ENCODE assay signal across 1 cellular context in the genomic region with DNA sequence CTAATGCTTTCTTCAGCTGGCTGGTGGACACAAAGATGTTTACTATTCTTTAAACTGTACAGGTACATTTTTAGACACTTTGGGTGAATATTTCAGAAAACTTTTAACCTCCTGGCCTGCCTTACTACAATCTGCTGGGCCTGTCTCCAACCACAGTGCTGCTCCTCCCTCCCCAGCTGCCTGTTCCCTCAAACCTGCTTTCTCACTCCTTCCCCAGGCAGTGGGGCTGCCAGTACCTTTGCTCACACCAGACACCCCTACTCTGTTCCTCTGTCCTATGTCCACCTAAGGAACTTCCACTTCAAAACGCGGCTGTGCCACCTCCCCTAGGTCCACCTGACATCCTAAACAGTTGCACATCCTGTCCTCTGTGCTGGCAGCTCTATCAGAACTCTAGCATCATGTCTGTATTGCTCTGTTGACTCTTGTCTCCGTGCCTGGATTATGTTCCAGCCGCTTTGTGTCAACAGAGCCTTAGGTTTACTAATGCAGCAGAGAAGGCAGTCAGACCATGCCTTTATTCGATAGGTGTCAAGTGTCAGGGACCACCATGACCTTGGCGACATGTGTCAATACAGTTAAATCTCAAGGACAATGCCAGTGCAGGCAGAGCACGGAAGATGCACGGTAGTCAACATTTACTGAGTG.
TF ChIP-seq lines count a peak whose summit lies in the region.

No MANE protein-coding gene starts in this region.

TF ChIP-seq in GM23338, 12 proteins besides CTCF, POLR2A, EP300 and RAD21:
- TF ChIP-seq EZH2phosphoT487 (IDR thresholded peaks at IDR 0.05; ENCODE audit: unreplicated experiment) (no peak), NANOG (IDR thresholded peaks at IDR 0.05; ENCODE audit: borderline replicate concordance) (no peak), EZH2 (IDR thresholded peaks at IDR 0.05; ENCODE audit: low read depth, unreplicated experiment) (no peak), ZNF331 (CRISPR knock-in tag; IDR thresholded peaks at IDR 0.05; ENCODE audit: low read depth) (no peak), ZNF114 (CRISPR knock-in tag; IDR thresholded peaks at IDR 0.05) (no peak)
- TF ChIP-seq, protein P1, sequence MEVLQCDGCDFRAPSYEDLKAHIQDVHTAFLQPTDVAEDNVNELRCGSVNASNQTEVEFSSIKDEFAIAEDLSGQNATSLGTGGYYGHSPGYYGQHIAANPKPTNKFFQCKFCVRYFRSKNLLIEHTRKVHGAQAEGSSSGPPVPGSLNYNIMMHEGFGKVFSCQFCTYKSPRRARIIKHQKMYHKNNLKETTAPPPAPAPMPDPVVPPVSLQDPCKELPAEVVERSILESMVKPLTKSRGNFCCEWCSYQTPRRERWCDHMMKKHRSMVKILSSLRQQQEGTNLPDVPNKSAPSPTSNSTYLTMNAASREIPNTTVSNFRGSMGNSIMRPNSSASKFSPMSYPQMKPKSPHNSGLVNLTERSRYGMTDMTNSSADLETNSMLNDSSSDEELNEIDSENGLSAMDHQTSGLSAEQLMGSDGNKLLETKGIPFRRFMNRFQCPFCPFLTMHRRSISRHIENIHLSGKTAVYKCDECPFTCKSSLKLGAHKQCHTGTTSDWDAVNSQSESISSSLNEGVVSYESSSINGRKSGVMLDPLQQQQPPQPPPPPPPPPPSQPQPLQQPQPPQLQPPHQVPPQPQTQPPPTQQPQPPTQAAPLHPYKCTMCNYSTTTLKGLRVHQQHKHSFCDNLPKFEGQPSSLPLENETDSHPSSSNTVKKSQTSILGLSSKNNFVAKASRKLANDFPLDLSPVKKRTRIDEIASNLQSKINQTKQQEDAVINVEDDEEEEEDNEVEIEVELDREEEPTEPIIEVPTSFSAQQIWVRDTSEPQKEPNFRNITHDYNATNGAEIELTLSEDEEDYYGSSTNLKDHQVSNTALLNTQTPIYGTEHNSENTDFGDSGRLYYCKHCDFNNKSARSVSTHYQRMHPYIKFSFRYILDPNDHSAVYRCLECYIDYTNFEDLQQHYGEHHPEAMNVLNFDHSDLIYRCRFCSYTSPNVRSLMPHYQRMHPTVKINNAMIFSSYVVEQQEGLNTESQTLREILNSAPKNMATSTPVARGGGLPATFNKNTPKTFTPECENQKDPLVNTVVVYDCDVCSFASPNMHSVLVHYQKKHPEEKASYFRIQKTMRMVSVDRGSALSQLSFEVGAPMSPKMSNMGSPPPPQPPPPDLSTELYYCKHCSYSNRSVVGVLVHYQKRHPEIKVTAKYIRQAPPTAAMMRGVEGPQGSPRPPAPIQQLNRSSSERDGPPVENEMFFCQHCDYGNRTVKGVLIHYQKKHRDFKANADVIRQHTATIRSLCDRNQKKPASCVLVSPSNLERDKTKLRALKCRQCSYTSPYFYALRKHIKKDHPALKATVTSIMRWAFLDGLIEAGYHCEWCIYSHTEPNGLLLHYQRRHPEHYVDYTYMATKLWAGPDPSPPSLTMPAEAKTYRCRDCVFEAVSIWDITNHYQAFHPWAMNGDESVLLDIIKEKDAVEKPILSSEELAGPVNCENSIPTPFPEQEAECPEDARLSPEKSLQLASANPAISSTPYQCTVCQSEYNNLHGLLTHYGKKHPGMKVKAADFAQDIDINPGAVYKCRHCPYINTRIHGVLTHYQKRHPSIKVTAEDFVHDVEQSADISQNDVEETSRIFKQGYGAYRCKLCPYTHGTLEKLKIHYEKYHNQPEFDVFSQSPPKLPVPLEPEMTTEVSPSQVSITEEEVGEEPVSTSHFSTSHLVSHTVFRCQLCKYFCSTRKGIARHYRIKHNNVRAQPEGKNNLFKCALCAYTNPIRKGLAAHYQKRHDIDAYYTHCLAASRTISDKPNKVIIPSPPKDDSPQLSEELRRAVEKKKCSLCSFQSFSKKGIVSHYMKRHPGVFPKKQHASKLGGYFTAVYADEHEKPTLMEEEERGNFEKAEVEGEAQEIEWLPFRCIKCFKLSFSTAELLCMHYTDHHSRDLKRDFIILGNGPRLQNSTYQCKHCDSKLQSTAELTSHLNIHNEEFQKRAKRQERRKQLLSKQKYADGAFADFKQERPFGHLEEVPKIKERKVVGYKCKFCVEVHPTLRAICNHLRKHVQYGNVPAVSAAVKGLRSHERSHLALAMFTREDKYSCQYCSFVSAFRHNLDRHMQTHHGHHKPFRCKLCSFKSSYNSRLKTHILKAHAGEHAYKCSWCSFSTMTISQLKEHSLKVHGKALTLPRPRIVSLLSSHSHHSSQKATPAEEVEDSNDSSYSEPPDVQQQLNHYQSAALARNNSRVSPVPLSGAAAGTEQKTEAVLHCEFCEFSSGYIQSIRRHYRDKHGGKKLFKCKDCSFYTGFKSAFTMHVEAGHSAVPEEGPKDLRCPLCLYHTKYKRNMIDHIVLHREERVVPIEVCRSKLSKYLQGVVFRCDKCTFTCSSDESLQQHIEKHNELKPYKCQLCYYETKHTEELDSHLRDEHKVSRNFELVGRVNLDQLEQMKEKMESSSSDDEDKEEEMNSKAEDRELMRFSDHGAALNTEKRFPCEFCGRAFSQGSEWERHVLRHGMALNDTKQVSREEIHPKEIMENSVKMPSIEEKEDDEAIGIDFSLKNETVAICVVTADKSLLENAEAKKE (CRISPR knock-in tag; IDR thresholded peaks at IDR 0.05): no peak
- TF ChIP-seq, protein P2, sequence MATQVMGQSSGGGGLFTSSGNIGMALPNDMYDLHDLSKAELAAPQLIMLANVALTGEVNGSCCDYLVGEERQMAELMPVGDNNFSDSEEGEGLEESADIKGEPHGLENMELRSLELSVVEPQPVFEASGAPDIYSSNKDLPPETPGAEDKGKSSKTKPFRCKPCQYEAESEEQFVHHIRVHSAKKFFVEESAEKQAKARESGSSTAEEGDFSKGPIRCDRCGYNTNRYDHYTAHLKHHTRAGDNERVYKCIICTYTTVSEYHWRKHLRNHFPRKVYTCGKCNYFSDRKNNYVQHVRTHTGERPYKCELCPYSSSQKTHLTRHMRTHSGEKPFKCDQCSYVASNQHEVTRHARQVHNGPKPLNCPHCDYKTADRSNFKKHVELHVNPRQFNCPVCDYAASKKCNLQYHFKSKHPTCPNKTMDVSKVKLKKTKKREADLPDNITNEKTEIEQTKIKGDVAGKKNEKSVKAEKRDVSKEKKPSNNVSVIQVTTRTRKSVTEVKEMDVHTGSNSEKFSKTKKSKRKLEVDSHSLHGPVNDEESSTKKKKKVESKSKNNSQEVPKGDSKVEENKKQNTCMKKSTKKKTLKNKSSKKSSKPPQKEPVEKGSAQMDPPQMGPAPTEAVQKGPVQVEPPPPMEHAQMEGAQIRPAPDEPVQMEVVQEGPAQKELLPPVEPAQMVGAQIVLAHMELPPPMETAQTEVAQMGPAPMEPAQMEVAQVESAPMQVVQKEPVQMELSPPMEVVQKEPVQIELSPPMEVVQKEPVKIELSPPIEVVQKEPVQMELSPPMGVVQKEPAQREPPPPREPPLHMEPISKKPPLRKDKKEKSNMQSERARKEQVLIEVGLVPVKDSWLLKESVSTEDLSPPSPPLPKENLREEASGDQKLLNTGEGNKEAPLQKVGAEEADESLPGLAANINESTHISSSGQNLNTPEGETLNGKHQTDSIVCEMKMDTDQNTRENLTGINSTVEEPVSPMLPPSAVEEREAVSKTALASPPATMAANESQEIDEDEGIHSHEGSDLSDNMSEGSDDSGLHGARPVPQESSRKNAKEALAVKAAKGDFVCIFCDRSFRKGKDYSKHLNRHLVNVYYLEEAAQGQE (IDR thresholded peaks at IDR 0.05; ENCODE audit: unreplicated experiment): no peak
